Comparison of ENCODE assay signal across 1 cellular context in genomic region chr20:3406481-3407425, GRCh38.
TF ChIP-seq lines count a peak whose summit lies in the region.

No MANE protein-coding gene starts in this region.

TF ChIP-seq in GM12878, 131 proteins besides CTCF, POLR2A, EP300 and RAD21 (continued from another document):
- no peak for TF ChIP-seq PRDM15 (CRISPR knock-in tag; IDR thresholded peaks at IDR 0.05)
